In the genomic region with DNA sequence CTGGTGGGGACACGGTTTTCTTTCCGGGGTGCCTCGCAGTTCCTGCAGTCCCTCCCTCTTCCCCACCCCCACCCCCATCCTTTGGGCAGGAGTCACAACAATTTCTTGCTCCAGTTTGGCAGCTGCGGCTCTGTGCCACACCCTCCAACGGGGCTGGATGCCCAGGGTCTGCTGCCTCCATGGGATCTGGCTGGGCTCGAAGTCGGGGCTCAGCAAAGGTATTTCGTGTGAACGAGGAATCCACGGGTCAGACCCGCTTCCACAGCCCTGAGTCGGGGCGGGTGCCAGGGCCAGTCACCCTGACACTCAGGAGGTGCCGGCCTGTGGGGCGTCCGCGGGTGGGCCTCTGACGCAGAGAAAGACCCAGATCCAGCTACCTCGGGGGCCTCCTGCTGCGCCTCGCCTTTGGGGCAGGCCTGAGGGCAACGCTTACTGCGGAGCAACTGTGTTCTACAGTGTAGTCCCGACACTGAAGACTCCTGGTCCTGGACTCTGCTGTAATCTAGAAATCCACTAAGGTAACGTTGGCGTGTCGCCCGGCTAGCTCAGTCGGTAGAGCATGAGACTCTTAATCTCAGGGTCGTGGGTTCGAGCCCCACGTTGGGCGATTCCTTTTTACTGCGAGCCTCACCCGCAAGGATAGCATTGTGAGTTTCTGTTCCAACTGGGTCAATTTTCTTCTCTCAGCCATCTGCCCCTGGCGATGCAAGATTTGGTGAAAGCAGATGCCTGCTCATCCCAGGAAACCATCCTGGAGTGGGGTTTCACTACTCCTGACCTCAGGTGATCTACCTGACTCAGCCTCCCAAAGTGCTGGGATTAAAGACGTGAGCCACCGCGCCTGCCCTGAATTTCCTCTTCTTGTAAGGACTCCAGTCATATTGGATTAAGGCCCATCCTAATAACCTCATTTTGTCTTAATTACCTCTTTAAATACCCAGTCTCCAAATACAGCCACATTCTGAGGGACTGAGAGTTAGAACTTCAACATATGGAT, we compare ENCODE assay signal across 1 cellular context.
TF ChIP-seq lines count a peak whose summit lies in the region.

No MANE protein-coding gene starts in this region.

TF ChIP-seq in HepG2, 621 proteins besides CTCF, POLR2A, EP300 and RAD21 (continued from another document and continues in another):
- no peak for TF ChIP-seq ETV6 (CRISPR knock-in tag; conservative IDR thresholded peaks at IDR 0.05)
- TF ChIP-seq PCBP2 (optimal IDR thresholded peaks at IDR 0.05; ENCODE audit: low read depth, low read length, poor library complexity, severe bottlenecking), result no peak
- TF ChIP-seq FOXK1 (CRISPR knock-in tag; IDR thresholded peaks at IDR 0.05; ENCODE audit: borderline replicate concordance, low read depth), result peak; percentile 34; the same call in 1 of the 2 replicates
- TF ChIP-seq, protein P1, sequence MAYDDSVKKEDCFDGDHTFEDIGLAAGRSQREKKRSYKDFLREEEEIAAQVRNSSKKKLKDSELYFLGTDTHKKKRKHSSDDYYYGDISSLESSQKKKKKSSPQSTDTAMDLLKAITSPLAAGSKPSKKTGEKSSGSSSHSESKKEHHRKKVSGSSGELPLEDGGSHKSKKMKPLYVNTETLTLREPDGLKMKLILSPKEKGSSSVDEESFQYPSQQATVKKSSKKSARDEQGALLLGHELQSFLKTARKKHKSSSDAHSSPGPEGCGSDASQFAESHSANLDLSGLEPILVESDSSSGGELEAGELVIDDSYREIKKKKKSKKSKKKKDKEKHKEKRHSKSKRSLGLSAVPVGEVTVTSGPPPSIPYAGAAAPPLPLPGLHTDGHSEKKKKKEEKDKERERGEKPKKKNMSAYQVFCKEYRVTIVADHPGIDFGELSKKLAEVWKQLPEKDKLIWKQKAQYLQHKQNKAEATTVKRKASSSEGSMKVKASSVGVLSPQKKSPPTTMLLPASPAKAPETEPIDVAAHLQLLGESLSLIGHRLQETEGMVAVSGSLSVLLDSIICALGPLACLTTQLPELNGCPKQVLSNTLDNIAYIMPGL (CRISPR knock-in tag; IDR thresholded peaks at IDR 0.05; ENCODE audit: borderline replicate concordance in 1 of 2, low read depth in 1 of 2), result peak; percentile 88 to 90; a peak in 3 of 4 replicates
- TF ChIP-seq ZNF263 (CRISPR knock-in tag; IDR thresholded peaks at IDR 0.05), result 0 out of 2 replicates have a peak, but pooled peaks have one; percentile 19
- TF ChIP-seq ZNF749 (CRISPR knock-in tag; IDR thresholded peaks at IDR 0.05; ENCODE audit: borderline replicate concordance), result no peak
- TF ChIP-seq CEBPB (IDR thresholded peaks at IDR 0.05; ENCODE audit: borderline replicate concordance, low read depth, low read length), result no peak
- TF ChIP-seq ZNF547 (CRISPR knock-in tag; IDR thresholded peaks at IDR 0.05), result no peak
- TF ChIP-seq PHF8 (CRISPR knock-in tag; IDR thresholded peaks at IDR 0.05), result no peak
- TF ChIP-seq ZMYM2 (CRISPR knock-in tag; IDR thresholded peaks at IDR 0.05), result peak; percentile 79; the same call in 1 of the 2 replicates
- TF ChIP-seq POLR2AphosphoS2 (IDR thresholded peaks at IDR 0.05; ENCODE audit: low read depth, low read length), result no peak
- TF ChIP-seq DMTF1 (CRISPR knock-in tag; IDR thresholded peaks at IDR 0.05), result no peak
- TF ChIP-seq, protein P2, sequence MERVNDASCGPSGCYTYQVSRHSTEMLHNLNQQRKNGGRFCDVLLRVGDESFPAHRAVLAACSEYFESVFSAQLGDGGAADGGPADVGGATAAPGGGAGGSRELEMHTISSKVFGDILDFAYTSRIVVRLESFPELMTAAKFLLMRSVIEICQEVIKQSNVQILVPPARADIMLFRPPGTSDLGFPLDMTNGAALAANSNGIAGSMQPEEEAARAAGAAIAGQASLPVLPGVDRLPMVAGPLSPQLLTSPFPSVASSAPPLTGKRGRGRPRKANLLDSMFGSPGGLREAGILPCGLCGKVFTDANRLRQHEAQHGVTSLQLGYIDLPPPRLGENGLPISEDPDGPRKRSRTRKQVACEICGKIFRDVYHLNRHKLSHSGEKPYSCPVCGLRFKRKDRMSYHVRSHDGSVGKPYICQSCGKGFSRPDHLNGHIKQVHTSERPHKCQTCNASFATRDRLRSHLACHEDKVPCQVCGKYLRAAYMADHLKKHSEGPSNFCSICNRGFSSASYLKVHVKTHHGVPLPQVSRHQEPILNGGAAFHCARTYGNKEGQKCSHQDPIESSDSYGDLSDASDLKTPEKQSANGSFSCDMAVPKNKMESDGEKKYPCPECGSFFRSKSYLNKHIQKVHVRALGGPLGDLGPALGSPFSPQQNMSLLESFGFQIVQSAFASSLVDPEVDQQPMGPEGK (CRISPR knock-in tag; IDR thresholded peaks at IDR 0.05), result no peak
- no peak for TF ChIP-seq ZNF781 (CRISPR knock-in tag; IDR thresholded peaks at IDR 0.05; ENCODE audit: borderline replicate concordance, not compliant biosample characterization)
- TF ChIP-seq SALL1 (CRISPR knock-in tag; IDR thresholded peaks at IDR 0.05), result peak; percentile 43; the same call in 1 of the 2 replicates
- no peak for TF ChIP-seq ZNF567 (CRISPR knock-in tag; IDR thresholded peaks at IDR 0.05; ENCODE audit: borderline replicate concordance)
- no peak for TF ChIP-seq ZNF337 (CRISPR knock-in tag; IDR thresholded peaks at IDR 0.05; ENCODE audit: borderline replicate concordance, low read depth)
- TF ChIP-seq KDM2A (CRISPR knock-in tag; IDR thresholded peaks at IDR 0.05; ENCODE audit: borderline replicate concordance, low read depth), result peak; percentile 61
- peak; percentile 56; the same call in 1 of the 2 replicates for TF ChIP-seq ZNF350 (CRISPR knock-in tag; IDR thresholded peaks at IDR 0.05; ENCODE audit: borderline replicate concordance, low read depth)
- TF ChIP-seq, protein P3, sequence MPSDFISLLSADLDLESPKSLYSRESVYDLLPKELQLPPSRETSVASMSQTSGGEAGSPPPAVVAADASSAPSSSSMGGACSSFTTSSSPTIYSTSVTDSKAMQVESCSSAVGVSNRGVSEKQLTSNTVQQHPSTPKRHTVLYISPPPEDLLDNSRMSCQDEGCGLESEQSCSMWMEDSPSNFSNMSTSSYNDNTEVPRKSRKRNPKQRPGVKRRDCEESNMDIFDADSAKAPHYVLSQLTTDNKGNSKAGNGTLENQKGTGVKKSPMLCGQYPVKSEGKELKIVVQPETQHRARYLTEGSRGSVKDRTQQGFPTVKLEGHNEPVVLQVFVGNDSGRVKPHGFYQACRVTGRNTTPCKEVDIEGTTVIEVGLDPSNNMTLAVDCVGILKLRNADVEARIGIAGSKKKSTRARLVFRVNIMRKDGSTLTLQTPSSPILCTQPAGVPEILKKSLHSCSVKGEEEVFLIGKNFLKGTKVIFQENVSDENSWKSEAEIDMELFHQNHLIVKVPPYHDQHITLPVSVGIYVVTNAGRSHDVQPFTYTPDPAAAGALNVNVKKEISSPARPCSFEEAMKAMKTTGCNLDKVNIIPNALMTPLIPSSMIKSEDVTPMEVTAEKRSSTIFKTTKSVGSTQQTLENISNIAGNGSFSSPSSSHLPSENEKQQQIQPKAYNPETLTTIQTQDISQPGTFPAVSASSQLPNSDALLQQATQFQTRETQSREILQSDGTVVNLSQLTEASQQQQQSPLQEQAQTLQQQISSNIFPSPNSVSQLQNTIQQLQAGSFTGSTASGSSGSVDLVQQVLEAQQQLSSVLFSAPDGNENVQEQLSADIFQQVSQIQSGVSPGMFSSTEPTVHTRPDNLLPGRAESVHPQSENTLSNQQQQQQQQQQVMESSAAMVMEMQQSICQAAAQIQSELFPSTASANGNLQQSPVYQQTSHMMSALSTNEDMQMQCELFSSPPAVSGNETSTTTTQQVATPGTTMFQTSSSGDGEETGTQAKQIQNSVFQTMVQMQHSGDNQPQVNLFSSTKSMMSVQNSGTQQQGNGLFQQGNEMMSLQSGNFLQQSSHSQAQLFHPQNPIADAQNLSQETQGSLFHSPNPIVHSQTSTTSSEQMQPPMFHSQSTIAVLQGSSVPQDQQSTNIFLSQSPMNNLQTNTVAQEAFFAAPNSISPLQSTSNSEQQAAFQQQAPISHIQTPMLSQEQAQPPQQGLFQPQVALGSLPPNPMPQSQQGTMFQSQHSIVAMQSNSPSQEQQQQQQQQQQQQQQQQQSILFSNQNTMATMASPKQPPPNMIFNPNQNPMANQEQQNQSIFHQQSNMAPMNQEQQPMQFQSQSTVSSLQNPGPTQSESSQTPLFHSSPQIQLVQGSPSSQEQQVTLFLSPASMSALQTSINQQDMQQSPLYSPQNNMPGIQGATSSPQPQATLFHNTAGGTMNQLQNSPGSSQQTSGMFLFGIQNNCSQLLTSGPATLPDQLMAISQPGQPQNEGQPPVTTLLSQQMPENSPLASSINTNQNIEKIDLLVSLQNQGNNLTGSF (CRISPR knock-in tag; IDR thresholded peaks at IDR 0.05), result peak; percentile 70; the same call in 1 of the 2 replicates
- TF ChIP-seq THAP9 (CRISPR knock-in tag; IDR thresholded peaks at IDR 0.05; ENCODE audit: borderline replicate concordance), result no peak; the same call in 1 of the 2 replicates
- no peak for TF ChIP-seq JUNB (CRISPR knock-in tag; IDR thresholded peaks at IDR 0.05; ENCODE audit: borderline replicate concordance)
- TF ChIP-seq ZNF367 (CRISPR knock-in tag; IDR thresholded peaks at IDR 0.05; ENCODE audit: borderline replicate concordance), result no peak; the same call in 1 of the 2 replicates
- TF ChIP-seq TCF12 (IDR thresholded peaks at IDR 0.05), result no peak
- no peak for TF ChIP-seq TCF12 (CRISPR knock-in tag; IDR thresholded peaks at IDR 0.05)
- peak; percentile 25; the same call in 1 of the 2 replicates for TF ChIP-seq ZSCAN31 (CRISPR knock-in tag; IDR thresholded peaks at IDR 0.05; ENCODE audit: low read depth)
- TF ChIP-seq NFKBIZ (CRISPR knock-in tag; IDR thresholded peaks at IDR 0.05), result no peak
- peak; percentile 43; the same call in 1 of the 2 replicates for TF ChIP-seq SAP130 (CRISPR knock-in tag; IDR thresholded peaks at IDR 0.05; ENCODE audit: low read depth)
- TF ChIP-seq KLF15 (CRISPR knock-in tag; IDR thresholded peaks at IDR 0.05; ENCODE audit: borderline replicate concordance), result peak; percentile 61; the same call in 1 of the 2 replicates
- TF ChIP-seq ZFP1 (CRISPR knock-in tag; IDR thresholded peaks at IDR 0.05), result no peak
- TF ChIP-seq, protein P4, sequence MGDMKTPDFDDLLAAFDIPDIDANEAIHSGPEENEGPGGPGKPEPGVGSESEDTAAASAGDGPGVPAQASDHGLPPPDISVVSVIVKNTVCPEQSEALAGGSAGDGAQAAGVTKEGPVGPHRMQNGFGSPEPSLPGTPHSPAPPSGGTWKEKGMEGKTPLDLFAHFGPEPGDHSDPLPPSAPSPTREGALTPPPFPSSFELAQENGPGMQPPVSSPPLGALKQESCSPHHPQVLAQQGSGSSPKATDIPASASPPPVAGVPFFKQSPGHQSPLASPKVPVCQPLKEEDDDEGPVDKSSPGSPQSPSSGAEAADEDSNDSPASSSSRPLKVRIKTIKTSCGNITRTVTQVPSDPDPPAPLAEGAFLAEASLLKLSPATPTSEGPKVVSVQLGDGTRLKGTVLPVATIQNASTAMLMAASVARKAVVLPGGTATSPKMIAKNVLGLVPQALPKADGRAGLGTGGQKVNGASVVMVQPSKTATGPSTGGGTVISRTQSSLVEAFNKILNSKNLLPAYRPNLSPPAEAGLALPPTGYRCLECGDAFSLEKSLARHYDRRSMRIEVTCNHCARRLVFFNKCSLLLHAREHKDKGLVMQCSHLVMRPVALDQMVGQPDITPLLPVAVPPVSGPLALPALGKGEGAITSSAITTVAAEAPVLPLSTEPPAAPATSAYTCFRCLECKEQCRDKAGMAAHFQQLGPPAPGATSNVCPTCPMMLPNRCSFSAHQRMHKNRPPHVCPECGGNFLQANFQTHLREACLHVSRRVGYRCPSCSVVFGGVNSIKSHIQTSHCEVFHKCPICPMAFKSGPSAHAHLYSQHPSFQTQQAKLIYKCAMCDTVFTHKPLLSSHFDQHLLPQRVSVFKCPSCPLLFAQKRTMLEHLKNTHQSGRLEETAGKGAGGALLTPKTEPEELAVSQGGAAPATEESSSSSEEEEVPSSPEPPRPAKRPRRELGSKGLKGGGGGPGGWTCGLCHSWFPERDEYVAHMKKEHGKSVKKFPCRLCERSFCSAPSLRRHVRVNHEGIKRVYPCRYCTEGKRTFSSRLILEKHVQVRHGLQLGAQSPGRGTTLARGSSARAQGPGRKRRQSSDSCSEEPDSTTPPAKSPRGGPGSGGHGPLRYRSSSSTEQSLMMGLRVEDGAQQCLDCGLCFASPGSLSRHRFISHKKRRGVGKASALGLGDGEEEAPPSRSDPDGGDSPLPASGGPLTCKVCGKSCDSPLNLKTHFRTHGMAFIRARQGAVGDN (CRISPR knock-in tag; IDR thresholded peaks at IDR 0.05), result peak; percentile 70
- TF ChIP-seq ZNF790 (CRISPR knock-in tag; IDR thresholded peaks at IDR 0.05; ENCODE audit: borderline replicate concordance), result no peak
- no peak for TF ChIP-seq KLF11 (CRISPR knock-in tag; IDR thresholded peaks at IDR 0.05)
